14 cellular contexts compared by ENCODE assay signal in the genomic region with DNA sequence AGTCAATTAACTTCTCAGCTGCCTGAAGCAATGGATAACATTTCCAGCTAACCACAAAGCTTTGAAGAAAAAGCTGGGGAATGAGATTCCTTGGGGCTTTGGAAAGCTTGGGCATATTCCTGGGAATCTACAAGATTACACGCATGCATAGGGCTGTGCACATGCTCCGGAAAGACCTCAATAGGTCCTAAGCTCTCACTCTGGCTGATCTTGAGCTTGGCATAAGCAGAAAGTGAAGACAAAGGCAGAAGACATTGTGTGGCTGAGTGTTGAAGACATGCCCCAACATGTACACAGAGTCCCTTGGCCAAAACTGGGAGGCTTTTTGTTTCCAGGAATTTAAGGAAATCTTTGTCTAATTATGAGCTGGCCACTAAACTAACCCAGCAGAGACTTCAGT. TPM values are rescaled to one million over a fixed set of nuclear protein-coding genes. Genes with fewer than 3 reads are reported as not detected.
DNase-seq lines count a peak whose midpoint lies in the region; ATAC-seq and TF ChIP-seq lines count a peak whose summit lies in the region.
"Had no signal": no experiment of that assay in that cellular context is flagged by ENCODE, and none has a peak within 500 bp of the region (broad histone marks: within the 10 kb centered on the region; RNA-seq: fewer than 3 reads in every experiment).

No MANE protein-coding gene starts in this region.

- TF ChIP-seq CTCF in HFFc6 (IDR thresholded peaks at IDR 0.05), result no peak
- TF ChIP-seq CTCF in choroid plexus epithelial cell (conservative IDR thresholded peaks at IDR 0.05; ENCODE audit: low read depth, low read length), result no peak

- peak overlapping the region; percentile 94 for H3K27ac Mint-ChIP-seq in HFFc6

- H3K36me3 Mint-ChIP-seq in HFFc6 (ENCODE audit: low read depth), result no peaks in the 10 kb centered on the region

- no peak for ATAC-seq in HG02973 (IDR thresholded peaks at IDR 0.05; ENCODE audit: unreplicated experiment)
- ATAC-seq in HG03565 (IDR thresholded peaks at IDR 0.05; ENCODE audit: unreplicated experiment), result no peak
- ATAC-seq: mucosa of descending colon; stimulated activated naive CD8-positive, alpha-beta T cell treated with anti-CD3 and anti-CD28 coated beads, Interleukin-15, Interleukin-2, amounts not matched to agents 100 U/mL and 50 U/mL, for 24 hours had no signal

- H3K4me1 Mint-ChIP-seq in HFFc6 (ENCODE audit: low read depth), result peaks cover 47% of the 10 kb centered on the region

- H3K4me3 Mint-ChIP-seq in HFFc6, result no peak overlapping the region

- no peak overlapping the region for H3K4me3 ChIP-seq in choroid plexus epithelial cell (ENCODE audit: low read depth, low read length)
- H3K4me3 ChIP-seq: mucosa of descending colon had no signal

- H3K9me3 Mint-ChIP-seq in HFFc6, result no peaks in the 10 kb centered on the region

- peak; percentile 9 for DNase-seq in AG08396 (ENCODE audit: low spot score)
- peak; percentile 11 for DNase-seq in HFFc6
- peak; percentile 21 for DNase-seq in choroid plexus epithelial cell (ENCODE audit: low read depth)
- peak; percentile 3 for DNase-seq in kidney tubule cell (ENCODE audit: low spot score)
- DNase-seq in NCI-H1417 treated with DMSO at 0.1 percent for 48 hours (lab: John Stamatoyannopoulos, UW), result no peak
- DNase-seq in SIG-M5 (lab: John Stamatoyannopoulos, UW), result no peak
- DNase-seq: activated CD4-positive, alpha-beta T cell treated with anti-CD3 and anti-CD28 coated beads for 4 hours; BE2C; mucosa of descending colon; NCI-H2029 treated with DMSO at 0.1 percent for 48 hours; right cardiac atrium; stimulated activated naive CD8-positive, alpha-beta T cell treated with anti-CD3 and anti-CD28 coated beads, Interleukin-15, Interleukin-2, amounts not matched to agents 100 U/mL and 50 U/mL, for 24 hours had no signal

- H3K27me3 Mint-ChIP-seq in HFFc6 (ENCODE audit: insufficient read depth), result no peaks in the 10 kb centered on the region

RNA-seq across cellular contexts. Expression of gene ATG4A, which starts 31.2 kb away (rescaled TPM):
- 10 to 100 TPM; 11.6 to 15.0 (median 13.4) TPM for total RNA-seq in HFFc6 (2021; fragmentation: NEBNext Ultra II Directional; extraction: Animal tissue kit (Norgen Biotek cat#: 25700))

RNA-seq across cellular contexts. Expression of gene PSMD10, which starts 31.4 kb away (rescaled TPM):
- 10 to 100 TPM; 66.1 to 73.8 (median 69.2) TPM for total RNA-seq in HFFc6 (2021; fragmentation: NEBNext Ultra II Directional; extraction: Animal tissue kit (Norgen Biotek cat#: 25700))

Comparison
In these comparisons a context has a peak if more than half of its experiments do, and no peak if none do; other contexts are left out.
1. DNase-seq: peak in AG08396 (single experiment), HFFc6 (single experiment), choroid plexus epithelial cell (single experiment) and kidney tubule cell (single experiment); none in NCI-H1417 treated with DMSO at 0.1 percent for 48 hours (single experiment) and SIG-M5 (single experiment).